Comparison of ENCODE assay signal across 29 cellular contexts in genomic region chr3:98846101-98846500, GRCh38. TPM values are rescaled to one million over a fixed set of nuclear protein-coding genes. Genes with fewer than 3 reads are reported as not detected.
DNase-seq lines count a peak whose midpoint lies in the region; ATAC-seq, FAIRE-seq and TF ChIP-seq lines count a peak whose summit lies in the region.
"Had no signal": no experiment of that assay in that cellular context is flagged by ENCODE, and none has a peak within 500 bp of the region (broad histone marks: within the 10 kb centered on the region; RNA-seq: fewer than 3 reads in every experiment).

No MANE protein-coding gene starts in this region.

- no peak for TF ChIP-seq CTCF in SK-N-SH (IDR thresholded peaks at IDR 0.05)

- peaks cover 70% of the 10 kb centered on the region for H3F3A ChIP-seq in SK-N-SH (replicated peaks; ENCODE audit: insufficient read depth)

- no peaks in the 10 kb centered on the region for H3K27me3 Mint-ChIP-seq in activated T-cell treated with anti-CD3 and anti-CD28 coated beads, Interleukin-2, amount 50 U/mL, for 72 hours (ENCODE audit: low read depth)
- H3K27me3 Mint-ChIP-seq: activated naive CD8-positive, alpha-beta T cell; stimulated activated naive CD8-positive, alpha-beta T cell treated with anti-CD3 and anti-CD28 coated beads, Interleukin-15, amount 100 ng/mL, for 72 hours had no signal

- peaks cover 99% of the 10 kb centered on the region for H4K20me1 ChIP-seq in SK-N-SH (ENCODE audit: insufficient read depth)

- H3K27ac ChIP-seq in SK-N-SH (ENCODE audit: low read depth in 2 of 2, low read length in 1 of 2): peak overlapping the region in 1 of 2 experiments; percentile 34; a peak in 2 of 4 replicates
- H3K27ac ChIP-seq: 22Rv1, body of pancreas, coronary artery, neutrophil had no signal

- peak overlapping the region; percentile 20; the same call in 1 of the 2 replicates for H3K4me2 ChIP-seq in SK-N-SH

- H3K4me3 ChIP-seq in SK-N-SH (ENCODE audit: low read depth in 2 of 2, low read length in 1 of 2): no peak overlapping the region
- H3K4me3 ChIP-seq: body of pancreas, coronary artery, lung had no signal

- CTCF ChIA-PET in SK-N-SH (lab: Yijun Ruan, JAX): interaction anchor here (1.5 to 1.9 kb wide), 3 partner anchors 29 to 244 kb away, joined by 4 to 6 read pairs (median 5); no protein-coding TSS in a partner anchor

- no peak for TF ChIP-seq EP300 in SK-N-SH (IDR thresholded peaks at IDR 0.05; ENCODE audit: borderline replicate concordance in 1 of 2, low read depth in 1 of 2, low read length in 1 of 2)

- no peaks in the 10 kb centered on the region for H3K9me2 ChIP-seq in SK-N-SH

- POLR2A ChIA-PET in SK-N-SH (lab: Yijun Ruan, JAX): no interaction called here

- H3K27me3 ChIP-seq in SK-N-SH (ENCODE audit: insufficient read depth): no peaks in the 10 kb centered on the region
- H3K27me3 ChIP-seq: body of pancreas, neutrophil had no signal

- DNase-seq in SK-N-SH: no peak
- peak; percentile 46 for DNase-seq in RCC 7860 (ENCODE audit: low spot score)
- DNase-seq in fibroblast of gingiva (ENCODE audit: low read depth): peak; percentile 35
- DNase-seq in NOMO-1 (lab: John Stamatoyannopoulos, UW; ENCODE audit: unreplicated experiment in 2 of 2): no peak
- no peak for DNase-seq in activated T-cell treated with anti-CD3 and anti-CD28 coated beads, Interleukin-2, amount 50 U/mL, for 72 hours
- DNase-seq: activated CD4-positive, CD25-positive, alpha-beta regulatory T cell treated with anti-CD3 and anti-CD28 coated beads, Interleukin-2, amount 50 U/mL, for 72 hours; body of pancreas; DMS 273 treated with DMSO at 0.1 percent for 48 hours; foreskin melanocyte; GF-D8; H9; hypothalamus; islet precursor cell; NCI-H1436 treated with DMSO at 0.1 percent for 48 hours; NCI-H524 treated with DMSO at 0.1 percent for 48 hours; stimulated activated CD4-positive, alpha-beta T cell treated with anti-CD3 and anti-CD28 coated beads, Interleukin-4, amount 100 ng/mL, for 4 hours; stimulated activated naive CD8-positive, alpha-beta T cell treated with anti-CD3 and anti-CD28 coated beads, Interleukin-15, amount 100 ng/mL, for 72 hours; trophoblast cell had no signal

- no peaks in the 10 kb centered on the region for H3K9me3 Mint-ChIP-seq in activated T-cell treated with anti-CD3 and anti-CD28 coated beads, Interleukin-2, amount 50 U/mL, for 72 hours
- H3K9me3 Mint-ChIP-seq: stimulated activated naive CD8-positive, alpha-beta T cell treated with anti-CD3 and anti-CD28 coated beads, Interleukin-15, amount 100 ng/mL, for 72 hours had no signal

- H3K9ac ChIP-seq in SK-N-SH: no peak overlapping the region

- TF ChIP-seq RAD21 in SK-N-SH (IDR thresholded peaks at IDR 0.05; ENCODE audit: low read length): no peak

- ATAC-seq in SK-N-SH treated with all-trans-retinoic acid at 6 μM for 48 hours (no peak; the same call in 1 of the 3 replicates), GM21367 (IDR thresholded peaks at IDR 0.05; ENCODE audit: unreplicated experiment) (no peak), HG03378 (IDR thresholded peaks at IDR 0.05; ENCODE audit: unreplicated experiment) (no peak)
- no peak for ATAC-seq in activated T-cell treated with anti-CD3 and anti-CD28 coated beads, Interleukin-2, amount 50 U/mL, for 72 hours (replicated peaks in 1 of 2)
- ATAC-seq: body of pancreas; HepG2; stimulated activated naive CD8-positive, alpha-beta T cell treated with anti-CD3 and anti-CD28 coated beads, Interleukin-15, amount 100 ng/mL, for 72 hours had no signal

- H3K4me3 Mint-ChIP-seq in activated T-cell treated with anti-CD3 and anti-CD28 coated beads, Interleukin-2, amount 50 U/mL, for 72 hours: no peak overlapping the region
- H3K4me3 Mint-ChIP-seq: activated naive CD8-positive, alpha-beta T cell; CD14-positive monocyte; H9; stimulated activated naive CD8-positive, alpha-beta T cell treated with anti-CD3 and anti-CD28 coated beads, Interleukin-15, amount 100 ng/mL, for 72 hours had no signal

- H2AFZ ChIP-seq in SK-N-SH (ENCODE audit: low read depth): no peak overlapping the region

- H3K36me3 Mint-ChIP-seq in activated T-cell treated with anti-CD3 and anti-CD28 coated beads, Interleukin-2, amount 50 U/mL, for 72 hours (ENCODE audit: insufficient read depth in 2 of 2): peaks cover 0 to 2% of the 10 kb centered on the region in 2 donors
- H3K36me3 Mint-ChIP-seq: CD14-positive monocyte had no signal

- no peaks in the 10 kb centered on the region for H3K4me1 Mint-ChIP-seq in activated T-cell treated with anti-CD3 and anti-CD28 coated beads, Interleukin-2, amount 50 U/mL, for 72 hours (ENCODE audit: low read depth)
- H3K4me1 Mint-ChIP-seq: CD14-positive monocyte; stimulated activated naive CD8-positive, alpha-beta T cell treated with anti-CD3 and anti-CD28 coated beads, Interleukin-15, amount 100 ng/mL, for 72 hours had no signal

- H3K4me1 ChIP-seq in SK-N-SH (ENCODE audit: control insufficient read depth in 1 of 2, insufficient read depth in 2 of 2, low read depth in 1 of 2, low read length in 1 of 2): peaks cover 0 to 22% of the 10 kb centered on the region in 2 experiments; a peak in 3 of 4 replicates
- H3K4me1 ChIP-seq: body of pancreas had no signal

- FAIRE-seq in RCC 7860 (lab: Jason Lieb, UNC): peak; percentile 75
- FAIRE-seq: GM12891, HepG2 had no signal

- H3K36me3 ChIP-seq in SK-N-SH (replicated peaks in 1 of 2; ENCODE audit: control insufficient read depth in 1 of 2, insufficient read depth in 2 of 2, low read length in 1 of 2): peaks cover 24 to 88% of the 10 kb centered on the region in 2 experiments
- H3K36me3 ChIP-seq: neutrophil had no signal

- no peak overlapping the region for H3K27ac Mint-ChIP-seq in activated T-cell treated with anti-CD3 and anti-CD28 coated beads, Interleukin-2, amount 50 U/mL, for 72 hours
- H3K27ac Mint-ChIP-seq: activated naive CD8-positive, alpha-beta T cell; CD14-positive monocyte; stimulated activated naive CD8-positive, alpha-beta T cell treated with anti-CD3 and anti-CD28 coated beads, Interleukin-15, amount 100 ng/mL, for 72 hours had no signal

- no peaks in the 10 kb centered on the region for H3K9me3 ChIP-seq in SK-N-SH
- H3K9me3 ChIP-seq: body of pancreas, neutrophil had no signal

- peaks cover 100% of the 10 kb centered on the region for H3K79me2 ChIP-seq in SK-N-SH (ENCODE audit: insufficient read depth)

TF ChIP-seq in SK-N-SH, 30 proteins besides CTCF, POLR2A, EP300 and RAD21 (continues in another document):
- TF ChIP-seq ZBTB33 (IDR thresholded peaks at IDR 0.05; ENCODE audit: borderline replicate concordance, low read depth) (no peak), RFX5 (IDR thresholded peaks at IDR 0.05; ENCODE audit: low read length) (no peak), SMC3 (IDR thresholded peaks at IDR 0.05; ENCODE audit: low read depth, low read length) (no peak), FOXJ3 (CRISPR knock-in tag; IDR thresholded peaks at IDR 0.05) (no peak), TEAD4 (IDR thresholded peaks at IDR 0.05; ENCODE audit: borderline replicate concordance, insufficient read depth) (no peak), NFIC (IDR thresholded peaks at IDR 0.05; ENCODE audit: borderline replicate concordance) (no peak), FOSL2 (IDR thresholded peaks at IDR 0.05; ENCODE audit: borderline replicate concordance, low read depth) (no peak)

TF ChIP-seq in SK-N-SH treated with all-trans-retinoic acid at 6 μM for 48 hours, 23 proteins besides CTCF, POLR2A, EP300 and RAD21 (continues in another document):
- TF ChIP-seq ZFP30 (CRISPR knock-in tag; IDR thresholded peaks at IDR 0.05) (no peak), BACH2 (CRISPR knock-in tag; IDR thresholded peaks at IDR 0.05; ENCODE audit: borderline replicate concordance) (no peak), TOX (CRISPR knock-in tag; IDR thresholded peaks at IDR 0.05; ENCODE audit: borderline replicate concordance) (no peak), TSHZ2 (CRISPR knock-in tag; IDR thresholded peaks at IDR 0.05) (no peak), RARB (CRISPR knock-in tag; IDR thresholded peaks at IDR 0.05) (no peak), ZC3H10 (CRISPR knock-in tag; IDR thresholded peaks at IDR 0.05) (no peak), SNAI2 (CRISPR knock-in tag; IDR thresholded peaks at IDR 0.05) (no peak), ZNF565 (CRISPR knock-in tag; conservative IDR thresholded peaks at IDR 0.05; ENCODE audit: low read depth) (no peak), OSR1 (CRISPR knock-in tag; IDR thresholded peaks at IDR 0.05) (no peak), ARNTL (CRISPR knock-in tag; IDR thresholded peaks at IDR 0.05; ENCODE audit: borderline replicate concordance, low read depth) (no peak), ZNF70 (CRISPR knock-in tag; IDR thresholded peaks at IDR 0.05) (no peak), ISL1 (CRISPR knock-in tag; IDR thresholded peaks at IDR 0.05) (no peak)

RNA-seq across cellular contexts. Expression of gene DCBLD2, which starts 55.4 kb away (rescaled TPM):
- 159 and 190 TPM in 2 replicates for polyA plus RNA-seq in SK-N-SH (2012; rRNA removed)
- polyA plus RNA-seq in SK-N-SH (2012; cell fraction: cytosol; rRNA removed): 198 and 211 TPM in 2 replicates
- 130 and 207 TPM in 2 replicates for polyA plus RNA-seq in SK-N-SH (2012; cell fraction: nucleus; rRNA removed)
- 1 to 10 TPM; 1.1 to 3.9 TPM for total RNA-seq in activated T-cell treated with anti-CD3 and anti-CD28 coated beads, Interleukin-2, amount 50 U/mL, for 72 hours

Comparison
In these comparisons a context has a peak if more than half of its experiments do, and no peak if none do; other contexts are left out.
1. DNase-seq: peak in RCC 7860 (single experiment) and fibroblast of gingiva (single experiment); none in SK-N-SH (single experiment), NOMO-1 (0 of 2) and activated T-cell treated with anti-CD3 and anti-CD28 coated beads, Interleukin-2, amount 50 U/mL, for 72 hours (0 of 2).